In the genomic region with DNA sequence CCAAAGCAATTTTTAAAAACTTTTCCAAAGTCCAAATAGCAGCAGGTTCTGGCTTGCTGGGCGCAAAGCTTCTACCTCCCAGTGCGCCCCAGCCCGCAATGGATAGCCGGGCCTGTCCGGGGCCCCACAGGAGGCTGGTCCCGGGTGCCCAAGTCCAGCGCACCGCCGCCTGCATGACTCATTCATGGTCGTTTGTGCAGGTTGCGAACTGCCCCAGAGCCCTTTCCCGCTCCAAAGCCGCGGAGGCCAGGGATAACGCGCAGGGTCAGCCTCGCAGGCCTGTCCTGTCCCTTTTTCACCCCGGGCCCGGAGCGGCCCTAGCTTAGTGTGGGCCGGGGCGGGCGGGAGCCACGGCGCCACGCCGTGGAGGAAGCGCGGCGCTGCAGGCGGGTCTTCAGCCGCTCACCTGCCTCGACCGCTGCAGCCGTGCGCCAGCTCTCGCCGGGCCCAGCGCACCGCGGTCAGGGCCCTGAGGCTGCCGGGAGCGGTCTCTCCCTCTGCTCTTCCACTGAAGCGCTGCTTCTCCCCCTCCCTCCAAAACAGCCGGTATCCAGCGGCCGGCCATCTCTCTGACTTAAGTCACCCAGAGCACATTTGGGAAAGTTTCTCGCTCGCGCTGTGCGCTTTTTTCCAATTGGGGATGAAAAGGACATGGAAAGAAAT, we compare ENCODE assay signal across 1 cellular context.
TF ChIP-seq lines count a peak whose summit lies in the region.

No MANE protein-coding gene starts in this region.

TF ChIP-seq in HepG2, 621 proteins besides CTCF, POLR2A, EP300 and RAD21 (continued from another document and continues in another):
- TF ChIP-seq, protein P1, sequence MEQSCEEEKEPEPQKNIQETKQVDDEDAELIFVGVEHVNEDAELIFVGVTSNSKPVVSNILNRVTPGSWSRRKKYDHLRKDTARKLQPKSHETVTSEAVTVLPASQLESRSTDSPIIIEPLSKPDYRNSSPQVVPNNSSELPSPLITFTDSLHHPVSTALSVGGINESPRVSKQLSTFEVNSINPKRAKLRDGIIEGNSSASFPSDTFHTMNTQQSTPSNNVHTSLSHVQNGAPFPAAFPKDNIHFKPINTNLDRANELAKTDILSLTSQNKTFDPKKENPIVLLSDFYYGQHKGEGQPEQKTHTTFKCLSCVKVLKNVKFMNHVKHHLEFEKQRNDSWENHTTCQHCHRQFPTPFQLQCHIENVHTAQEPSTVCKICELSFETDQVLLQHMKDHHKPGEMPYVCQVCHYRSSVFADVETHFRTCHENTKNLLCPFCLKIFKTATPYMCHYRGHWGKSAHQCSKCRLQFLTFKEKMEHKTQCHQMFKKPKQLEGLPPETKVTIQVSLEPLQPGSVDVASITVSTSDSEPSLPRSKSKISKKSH (CRISPR knock-in tag; IDR thresholded peaks at IDR 0.05; ENCODE audit: borderline replicate concordance): no peak
- TF ChIP-seq RBFOX2 (IDR thresholded peaks at IDR 0.05; ENCODE audit: low read depth, low read length) (no peak), KDM3A (CRISPR knock-in tag; IDR thresholded peaks at IDR 0.05; ENCODE audit: low read depth) (0 out of 2 replicates have a peak, but pooled peaks have one; percentile 56), ZNF747 (CRISPR knock-in tag; IDR thresholded peaks at IDR 0.05; ENCODE audit: borderline replicate concordance) (no peak), KDM5B (CRISPR knock-in tag; IDR thresholded peaks at IDR 0.05; ENCODE audit: borderline replicate concordance) (0 out of 2 replicates have a peak, but pooled peaks have one; percentile 42), MEIS1 (CRISPR knock-in tag; IDR thresholded peaks at IDR 0.05; ENCODE audit: borderline replicate concordance) (no peak), KDM2A (CRISPR knock-in tag; IDR thresholded peaks at IDR 0.05; ENCODE audit: borderline replicate concordance, low read depth) (peak; percentile 85; the same call in 1 of the 2 replicates), GABPA (IDR thresholded peaks at IDR 0.05; ENCODE audit: low read depth, low read length) (no peak), GABPA (CRISPR knock-in tag; IDR thresholded peaks at IDR 0.05; ENCODE audit: low read depth) (no peak), HDAC6 (IDR thresholded peaks at IDR 0.05; ENCODE audit: low read depth, low read length) (no peak), SP5 (CRISPR knock-in tag; IDR thresholded peaks at IDR 0.05; ENCODE audit: borderline replicate concordance, low read depth) (0 out of 2 replicates have a peak, but pooled peaks have one; percentile 17), TBP (CRISPR knock-in tag; IDR thresholded peaks at IDR 0.05) (no peak), ZNF180 (CRISPR knock-in tag; IDR thresholded peaks at IDR 0.05; ENCODE audit: borderline replicate concordance, low read depth) (no peak), SNAI1 (CRISPR knock-in tag; IDR thresholded peaks at IDR 0.05; ENCODE audit: borderline replicate concordance) (no peak), ZNF607 (CRISPR knock-in tag; IDR thresholded peaks at IDR 0.05; ENCODE audit: borderline replicate concordance) (no peak), KDM6A (CRISPR knock-in tag; IDR thresholded peaks at IDR 0.05; ENCODE audit: low read depth) (no peak), ZNF10 (CRISPR knock-in tag; IDR thresholded peaks at IDR 0.05; ENCODE audit: borderline replicate concordance, low read depth) (no peak), ZBTB8A (CRISPR knock-in tag; IDR thresholded peaks at IDR 0.05; ENCODE audit: borderline replicate concordance, low read depth) (no peak), ZNF383 (CRISPR knock-in tag; IDR thresholded peaks at IDR 0.05; ENCODE audit: borderline replicate concordance) (no peak), SRY (CRISPR knock-in tag; IDR thresholded peaks at IDR 0.05) (no peak), ZNF207 (IDR thresholded peaks at IDR 0.05; ENCODE audit: borderline replicate concordance) (no peak), ATF1 (CRISPR knock-in tag; IDR thresholded peaks at IDR 0.05) (no peak), ZNF121 (CRISPR knock-in tag; IDR thresholded peaks at IDR 0.05) (peak; percentile 96), HOXD1 (CRISPR knock-in tag; IDR thresholded peaks at IDR 0.05) (no peak), ZNF7 (CRISPR knock-in tag; IDR thresholded peaks at IDR 0.05) (no peak), ZNF367 (CRISPR knock-in tag; IDR thresholded peaks at IDR 0.05; ENCODE audit: borderline replicate concordance) (no peak), FOXK1 (CRISPR knock-in tag; IDR thresholded peaks at IDR 0.05; ENCODE audit: borderline replicate concordance, low read depth) (no peak; the same call in 1 of the 2 replicates), RORA (CRISPR knock-in tag; IDR thresholded peaks at IDR 0.05) (no peak), MTF1 (CRISPR knock-in tag; IDR thresholded peaks at IDR 0.05) (no peak), ZNF749 (CRISPR knock-in tag; IDR thresholded peaks at IDR 0.05; ENCODE audit: borderline replicate concordance) (peak; percentile 54; the same call in 1 of the 2 replicates), FOSL1 (CRISPR knock-in tag; IDR thresholded peaks at IDR 0.05; ENCODE audit: borderline replicate concordance) (no peak), POLR2G (IDR thresholded peaks at IDR 0.05; ENCODE audit: low read depth, low read length) (no peak), EED (CRISPR knock-in tag; IDR thresholded peaks at IDR 0.05) (no peak), HNF4A (CRISPR knock-in tag; IDR thresholded peaks at IDR 0.05) (no peak), ZNF598 (CRISPR knock-in tag; IDR thresholded peaks at IDR 0.05; ENCODE audit: borderline replicate concordance) (no peak), KLF15 (CRISPR knock-in tag; IDR thresholded peaks at IDR 0.05; ENCODE audit: borderline replicate concordance) (no peak), SOX13 (IDR thresholded peaks at IDR 0.05) (no peak), SOX13 (CRISPR knock-in tag; conservative IDR thresholded peaks at IDR 0.05 in 1 of 2, IDR thresholded peaks at IDR 0.05 in 1 of 2) (no peak), SMARCE1 (IDR thresholded peaks at IDR 0.05; ENCODE audit: borderline replicate concordance) (no peak), STAT5B (CRISPR knock-in tag; IDR thresholded peaks at IDR 0.05) (no peak), MTF2 (CRISPR knock-in tag; IDR thresholded peaks at IDR 0.05; ENCODE audit: borderline replicate concordance) (peak; percentile 55; the same call in 1 of the 2 replicates), GABPB1 (CRISPR knock-in tag; IDR thresholded peaks at IDR 0.05) (peak; percentile 70)
- TF ChIP-seq, protein P2, sequence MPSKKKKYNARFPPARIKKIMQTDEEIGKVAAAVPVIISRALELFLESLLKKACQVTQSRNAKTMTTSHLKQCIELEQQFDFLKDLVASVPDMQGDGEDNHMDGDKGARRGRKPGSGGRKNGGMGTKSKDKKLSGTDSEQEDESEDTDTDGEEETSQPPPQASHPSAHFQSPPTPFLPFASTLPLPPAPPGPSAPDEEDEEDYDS (CRISPR knock-in tag; IDR thresholded peaks at IDR 0.05): no peak
- TF ChIP-seq, protein P3, sequence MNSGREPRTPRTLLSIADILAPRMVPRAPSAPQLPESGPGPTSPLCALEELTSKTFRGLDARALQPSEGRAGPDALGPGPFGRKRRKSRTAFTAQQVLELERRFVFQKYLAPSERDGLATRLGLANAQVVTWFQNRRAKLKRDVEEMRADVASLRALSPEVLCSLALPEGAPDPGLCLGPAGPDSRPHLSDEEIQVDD (CRISPR knock-in tag; IDR thresholded peaks at IDR 0.05; ENCODE audit: borderline replicate concordance): no peak
- TF ChIP-seq, protein P4, sequence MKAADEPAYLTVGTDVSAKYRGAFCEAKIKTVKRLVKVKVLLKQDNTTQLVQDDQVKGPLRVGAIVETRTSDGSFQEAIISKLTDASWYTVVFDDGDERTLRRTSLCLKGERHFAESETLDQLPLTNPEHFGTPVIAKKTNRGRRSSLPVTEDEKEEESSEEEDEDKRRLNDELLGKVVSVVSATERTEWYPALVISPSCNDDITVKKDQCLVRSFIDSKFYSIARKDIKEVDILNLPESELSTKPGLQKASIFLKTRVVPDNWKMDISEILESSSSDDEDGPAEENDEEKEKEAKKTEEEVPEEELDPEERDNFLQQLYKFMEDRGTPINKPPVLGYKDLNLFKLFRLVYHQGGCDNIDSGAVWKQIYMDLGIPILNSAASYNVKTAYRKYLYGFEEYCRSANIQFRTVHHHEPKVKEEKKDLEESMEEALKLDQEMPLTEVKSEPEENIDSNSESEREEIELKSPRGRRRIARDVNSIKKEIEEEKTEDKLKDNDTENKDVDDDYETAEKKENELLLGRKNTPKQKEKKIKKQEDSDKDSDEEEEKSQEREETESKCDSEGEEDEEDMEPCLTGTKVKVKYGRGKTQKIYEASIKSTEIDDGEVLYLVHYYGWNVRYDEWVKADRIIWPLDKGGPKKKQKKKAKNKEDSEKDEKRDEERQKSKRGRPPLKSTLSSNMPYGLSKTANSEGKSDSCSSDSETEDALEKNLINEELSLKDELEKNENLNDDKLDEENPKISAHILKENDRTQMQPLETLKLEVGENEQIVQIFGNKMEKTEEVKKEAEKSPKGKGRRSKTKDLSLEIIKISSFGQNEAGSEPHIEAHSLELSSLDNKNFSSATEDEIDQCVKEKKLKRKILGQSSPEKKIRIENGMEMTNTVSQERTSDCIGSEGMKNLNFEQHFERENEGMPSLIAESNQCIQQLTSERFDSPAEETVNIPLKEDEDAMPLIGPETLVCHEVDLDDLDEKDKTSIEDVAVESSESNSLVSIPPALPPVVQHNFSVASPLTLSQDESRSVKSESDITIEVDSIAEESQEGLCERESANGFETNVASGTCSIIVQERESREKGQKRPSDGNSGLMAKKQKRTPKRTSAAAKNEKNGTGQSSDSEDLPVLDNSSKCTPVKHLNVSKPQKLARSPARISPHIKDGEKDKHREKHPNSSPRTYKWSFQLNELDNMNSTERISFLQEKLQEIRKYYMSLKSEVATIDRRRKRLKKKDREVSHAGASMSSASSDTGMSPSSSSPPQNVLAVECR (CRISPR knock-in tag; IDR thresholded peaks at IDR 0.05; ENCODE audit: borderline replicate concordance): no peak; the same call in 1 of the 2 replicates
- TF ChIP-seq, protein P5, sequence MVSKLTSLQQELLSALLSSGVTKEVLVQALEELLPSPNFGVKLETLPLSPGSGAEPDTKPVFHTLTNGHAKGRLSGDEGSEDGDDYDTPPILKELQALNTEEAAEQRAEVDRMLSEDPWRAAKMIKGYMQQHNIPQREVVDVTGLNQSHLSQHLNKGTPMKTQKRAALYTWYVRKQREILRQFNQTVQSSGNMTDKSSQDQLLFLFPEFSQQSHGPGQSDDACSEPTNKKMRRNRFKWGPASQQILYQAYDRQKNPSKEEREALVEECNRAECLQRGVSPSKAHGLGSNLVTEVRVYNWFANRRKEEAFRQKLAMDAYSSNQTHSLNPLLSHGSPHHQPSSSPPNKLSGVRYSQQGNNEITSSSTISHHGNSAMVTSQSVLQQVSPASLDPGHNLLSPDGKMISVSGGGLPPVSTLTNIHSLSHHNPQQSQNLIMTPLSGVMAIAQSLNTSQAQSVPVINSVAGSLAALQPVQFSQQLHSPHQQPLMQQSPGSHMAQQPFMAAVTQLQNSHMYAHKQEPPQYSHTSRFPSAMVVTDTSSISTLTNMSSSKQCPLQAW (CRISPR knock-in tag; IDR thresholded peaks at IDR 0.05): no peak
- TF ChIP-seq, protein P6, sequence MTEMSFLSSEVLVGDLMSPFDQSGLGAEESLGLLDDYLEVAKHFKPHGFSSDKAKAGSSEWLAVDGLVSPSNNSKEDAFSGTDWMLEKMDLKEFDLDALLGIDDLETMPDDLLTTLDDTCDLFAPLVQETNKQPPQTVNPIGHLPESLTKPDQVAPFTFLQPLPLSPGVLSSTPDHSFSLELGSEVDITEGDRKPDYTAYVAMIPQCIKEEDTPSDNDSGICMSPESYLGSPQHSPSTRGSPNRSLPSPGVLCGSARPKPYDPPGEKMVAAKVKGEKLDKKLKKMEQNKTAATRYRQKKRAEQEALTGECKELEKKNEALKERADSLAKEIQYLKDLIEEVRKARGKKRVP (CRISPR knock-in tag; IDR thresholded peaks at IDR 0.05): no peak
- TF ChIP-seq, protein P7, sequence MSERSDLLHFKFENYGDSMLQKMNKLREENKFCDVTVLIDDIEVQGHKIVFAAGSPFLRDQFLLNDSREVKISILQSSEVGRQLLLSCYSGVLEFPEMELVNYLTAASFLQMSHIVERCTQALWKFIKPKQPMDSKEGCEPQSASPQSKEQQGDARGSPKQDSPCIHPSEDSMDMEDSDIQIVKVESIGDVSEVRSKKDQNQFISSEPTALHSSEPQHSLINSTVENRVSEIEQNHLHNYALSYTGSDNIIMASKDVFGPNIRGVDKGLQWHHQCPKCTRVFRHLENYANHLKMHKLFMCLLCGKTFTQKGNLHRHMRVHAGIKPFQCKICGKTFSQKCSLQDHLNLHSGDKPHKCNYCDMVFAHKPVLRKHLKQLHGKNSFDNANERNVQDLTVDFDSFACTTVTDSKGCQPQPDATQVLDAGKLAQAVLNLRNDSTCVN (CRISPR knock-in tag; IDR thresholded peaks at IDR 0.05; ENCODE audit: borderline replicate concordance): no peak
- TF ChIP-seq, protein P8, sequence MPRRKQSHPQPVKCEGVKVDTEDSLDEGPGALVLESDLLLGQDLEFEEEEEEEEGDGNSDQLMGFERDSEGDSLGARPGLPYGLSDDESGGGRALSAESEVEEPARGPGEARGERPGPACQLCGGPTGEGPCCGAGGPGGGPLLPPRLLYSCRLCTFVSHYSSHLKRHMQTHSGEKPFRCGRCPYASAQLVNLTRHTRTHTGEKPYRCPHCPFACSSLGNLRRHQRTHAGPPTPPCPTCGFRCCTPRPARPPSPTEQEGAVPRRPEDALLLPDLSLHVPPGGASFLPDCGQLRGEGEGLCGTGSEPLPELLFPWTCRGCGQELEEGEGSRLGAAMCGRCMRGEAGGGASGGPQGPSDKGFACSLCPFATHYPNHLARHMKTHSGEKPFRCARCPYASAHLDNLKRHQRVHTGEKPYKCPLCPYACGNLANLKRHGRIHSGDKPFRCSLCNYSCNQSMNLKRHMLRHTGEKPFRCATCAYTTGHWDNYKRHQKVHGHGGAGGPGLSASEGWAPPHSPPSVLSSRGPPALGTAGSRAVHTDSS (CRISPR knock-in tag; conservative IDR thresholded peaks at IDR 0.05): no peak
- TF ChIP-seq, protein P9, sequence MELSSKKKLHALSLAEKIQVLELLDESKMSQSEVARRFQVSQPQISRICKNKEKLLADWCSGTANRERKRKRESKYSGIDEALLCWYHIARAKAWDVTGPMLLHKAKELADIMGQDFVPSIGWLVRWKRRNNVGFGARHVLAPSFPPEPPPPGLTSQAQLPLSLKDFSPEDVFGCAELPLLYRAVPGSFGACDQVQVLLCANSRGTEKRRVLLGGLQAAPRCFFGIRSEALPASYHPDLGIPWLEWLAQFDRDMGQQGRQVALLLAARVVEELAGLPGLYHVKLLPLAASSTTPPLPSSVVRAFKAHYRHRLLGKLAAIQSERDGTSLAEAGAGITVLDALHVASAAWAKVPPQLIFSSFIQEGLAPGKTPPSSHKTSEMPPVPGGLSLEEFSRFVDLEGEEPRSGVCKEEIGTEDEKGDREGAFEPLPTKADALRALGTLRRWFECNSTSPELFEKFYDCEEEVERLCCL (CRISPR knock-in tag; IDR thresholded peaks at IDR 0.05; ENCODE audit: borderline replicate concordance): no peak
- TF ChIP-seq, protein P10, sequence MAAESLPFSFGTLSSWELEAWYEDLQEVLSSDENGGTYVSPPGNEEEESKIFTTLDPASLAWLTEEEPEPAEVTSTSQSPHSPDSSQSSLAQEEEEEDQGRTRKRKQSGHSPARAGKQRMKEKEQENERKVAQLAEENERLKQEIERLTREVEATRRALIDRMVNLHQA (CRISPR knock-in tag; IDR thresholded peaks at IDR 0.05): no peak
- TF ChIP-seq, protein P11, sequence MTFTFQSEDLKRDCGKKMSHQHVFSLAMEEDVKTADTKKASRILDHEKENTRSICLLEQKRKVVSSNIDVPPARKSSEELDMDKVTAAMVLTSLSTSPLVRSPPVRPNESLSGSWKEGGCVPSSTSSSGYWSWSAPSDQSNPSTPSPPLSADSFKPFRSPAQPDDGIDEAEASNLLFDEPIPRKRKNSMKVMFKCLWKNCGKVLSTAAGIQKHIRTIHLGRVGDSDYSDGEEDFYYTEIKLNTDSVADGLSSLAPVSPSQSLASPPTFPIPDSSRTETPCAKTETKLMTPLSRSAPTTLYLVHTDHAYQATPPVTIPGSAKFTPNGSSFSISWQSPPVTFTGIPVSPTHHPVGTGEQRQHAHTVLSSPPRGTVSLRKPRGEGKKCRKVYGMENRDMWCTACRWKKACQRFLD (CRISPR knock-in tag; IDR thresholded peaks at IDR 0.05; ENCODE audit: borderline replicate concordance): no peak
